ENCODE assay signal across 7 cellular contexts in genomic region chr12:123047892-123048291, GRCh38.
DNase-seq lines count a peak whose midpoint lies in the region; ATAC-seq, FAIRE-seq and TF ChIP-seq lines count a peak whose summit lies in the region.
"Not testable (repeated sequence)": the region's sequence is repeated elsewhere in the genome, so short reads cannot be mapped to it uniquely, and the experiment has no call there.

No MANE protein-coding gene starts in this region.

- H3F3A ChIP-seq in OCI-LY1 (ENCODE audit: insufficient read depth, low read length) = not testable (repeated sequence)

- not testable (repeated sequence) for H3K4me2 ChIP-seq in A549; OCI-LY1 (ENCODE audit: low read length)

- intact Hi-C loops in left ventricle myocardium inferior (cut with micrococcal nuclease) = loop anchor here (10.0 kb wide), 1 partner anchor 107 kb away; the partner anchor contains the start of gene PITPNM2
- intact Hi-C loops in naive thymus-derived CD4-positive, alpha-beta T cell (cut with micrococcal nuclease) = not testable (repeated sequence)

- TF ChIP-seq EP300 in A549 (IDR thresholded peaks at IDR 0.05) = not testable (repeated sequence)

- not testable (repeated sequence) for H3K9me2 ChIP-seq in OCI-LY1 (ENCODE audit: low read depth, low read length)

- CTCF ChIA-PET in A549 (lab: Yijun Ruan, JAX) = interaction anchor here (0.6 to 6.7 kb wide), 5 partner anchors 14 to 323 kb away, joined by 3 to 47 read pairs (median 3); no protein-coding TSS in a partner anchor
- CTCF ChIA-PET in HEK293 (lab: Yijun Ruan, JAX); naive thymus-derived CD4-positive, alpha-beta T cell (lab: Charles Lee): not testable (repeated sequence)

- POLR2A ChIA-PET in A549 (lab: Yijun Ruan, JAX); HEK293 (lab: Yijun Ruan, JAX); naive thymus-derived CD4-positive, alpha-beta T cell (lab: Charles Lee): not testable (repeated sequence)

- H3K4me3 Mint-ChIP-seq in activated T-cell treated with anti-CD3 and anti-CD28 coated beads, Interleukin-2, amount 50 U/mL, for 24 hours; activated naive CD8-positive, alpha-beta T cell treated with anti-CD3 and anti-CD28 coated beads, Interleukin-2, amount 50 U/mL, for 24 hours; naive thymus-derived CD4-positive, alpha-beta T cell: not testable (repeated sequence)

- H3K79me2 ChIP-seq in OCI-LY1 (ENCODE audit: insufficient read depth, low read length) = peaks cover 11% of the 10 kb centered on the region; the same call in 1 of the 2 replicates

- H3K9me3 Mint-ChIP-seq in activated T-cell treated with anti-CD3 and anti-CD28 coated beads, Interleukin-2, amount 50 U/mL, for 24 hours; activated naive CD8-positive, alpha-beta T cell treated with anti-CD3 and anti-CD28 coated beads, Interleukin-2, amount 50 U/mL, for 24 hours; naive thymus-derived CD4-positive, alpha-beta T cell: not testable (repeated sequence)

- not testable (repeated sequence) for H3K4me3 ChIP-seq in A549; HEK293 (ENCODE audit: low read depth, low read length); OCI-LY1 (ENCODE audit: low read depth, low read length, poor library complexity, severe bottlenecking); left ventricle myocardium inferior; naive thymus-derived CD4-positive, alpha-beta T cell (ENCODE audit: low read length)

- H3K27ac ChIP-seq in A549 (peak overlapping the region in 1 of 2 experiments; percentile 20; a peak in 1 of 6 replicates), OCI-LY1 (ENCODE audit: low read depth, low read length, poor library complexity, severe bottlenecking) (peak overlapping the region; percentile 97), left ventricle myocardium inferior (replicated peaks) (peak overlapping the region; percentile 7)
- not testable (repeated sequence) for H3K27ac ChIP-seq in HEK293 (ENCODE audit: extremely low read depth, low read depth, low read length); naive thymus-derived CD4-positive, alpha-beta T cell (ENCODE audit: low read depth, low read length)

- not testable (repeated sequence) for H3K27me3 ChIP-seq in OCI-LY1 (ENCODE audit: insufficient read depth, low read length); left ventricle myocardium inferior (ENCODE audit: low read depth); naive thymus-derived CD4-positive, alpha-beta T cell (ENCODE audit: control insufficient read depth in 2 of 2, insufficient read depth in 2 of 2, low read length in 2 of 2)

- H2AFZ ChIP-seq in OCI-LY1 (ENCODE audit: low read length) = not testable (repeated sequence)

- H3K4me1 ChIP-seq in A549 (peaks cover 38% of the 10 kb centered on the region), OCI-LY1 (ENCODE audit: insufficient read depth, low read length, severe bottlenecking) (peaks cover 82% of the 10 kb centered on the region), left ventricle myocardium inferior (peaks cover 92% of the 10 kb centered on the region)
- H3K4me1 ChIP-seq in HEK293 (ENCODE audit: control insufficient read depth, insufficient read depth, low read length) = not testable (repeated sequence)
- H3K4me1 ChIP-seq in naive thymus-derived CD4-positive, alpha-beta T cell (ENCODE audit: control insufficient read depth in 2 of 2, insufficient read depth in 2 of 2, low read length in 2 of 2) = peaks cover 10 to 17% of the 10 kb centered on the region in 2 donors

- peaks cover 54% of the 10 kb centered on the region for H3K4me1 Mint-ChIP-seq in activated T-cell treated with anti-CD3 and anti-CD28 coated beads, Interleukin-2, amount 50 U/mL, for 24 hours (ENCODE audit: low read depth)
- peaks cover 51% of the 10 kb centered on the region for H3K4me1 Mint-ChIP-seq in activated naive CD8-positive, alpha-beta T cell treated with anti-CD3 and anti-CD28 coated beads, Interleukin-2, amount 50 U/mL, for 24 hours
- peaks cover 24 to 78% (median 63%) of the 10 kb centered on the region in 7 donors for H3K4me1 Mint-ChIP-seq in naive thymus-derived CD4-positive, alpha-beta T cell

- H3K36me3 ChIP-seq in HEK293 (ENCODE audit: control insufficient read depth in 2 of 2, insufficient read depth in 1 of 2, low read length in 2 of 2); left ventricle myocardium inferior; naive thymus-derived CD4-positive, alpha-beta T cell (ENCODE audit: control insufficient read depth in 2 of 3, insufficient read depth in 3 of 3, low read length in 3 of 3): not testable (repeated sequence)
- peaks cover 15% of the 10 kb centered on the region for H3K36me3 ChIP-seq in OCI-LY1 (ENCODE audit: insufficient read depth, low read length)

- not testable (repeated sequence) for H3K9me3 ChIP-seq in A549; HEK293 (ENCODE audit: control insufficient read depth, insufficient read depth, low read depth, low read length); OCI-LY1 (ENCODE audit: low read length); left ventricle myocardium inferior (replicated peaks); naive thymus-derived CD4-positive, alpha-beta T cell (ENCODE audit: control insufficient read depth in 2 of 3, low read length in 3 of 3)

- TF ChIP-seq RAD21 in A549 (conservative IDR thresholded peaks at IDR 0.05 in 1 of 2, IDR thresholded peaks at IDR 0.05 in 1 of 2) = not testable (repeated sequence)

- H4K20me1 ChIP-seq in OCI-LY1 (ENCODE audit: insufficient read depth, low read length) = not testable (repeated sequence)

- TF ChIP-seq POLR2A in A549 (IDR thresholded peaks at IDR 0.05; ENCODE audit: low read length) = not testable (repeated sequence)

- not testable (repeated sequence) for DNase-seq in A549 (ENCODE audit: low read depth in 1 of 2, low spot score in 1 of 2); activated T-cell treated with anti-CD3 and anti-CD28 coated beads, Interleukin-2, amount 50 U/mL, for 24 hours; activated naive CD8-positive, alpha-beta T cell treated with anti-CD3 and anti-CD28 coated beads, Interleukin-2, amount 50 U/mL, for 24 hours; left ventricle myocardium inferior; naive thymus-derived CD4-positive, alpha-beta T cell

- not testable (repeated sequence) for H3K27me3 Mint-ChIP-seq in activated T-cell treated with anti-CD3 and anti-CD28 coated beads, Interleukin-2, amount 50 U/mL, for 24 hours; activated naive CD8-positive, alpha-beta T cell treated with anti-CD3 and anti-CD28 coated beads, Interleukin-2, amount 50 U/mL, for 24 hours; naive thymus-derived CD4-positive, alpha-beta T cell

- 93% methylated on average over 3 of the region's 3 CpGs for WGBS in A549 (ENCODE audit: missing lambda C conversion rate)

- not testable (repeated sequence) for FAIRE-seq in A549 (lab: Jason Lieb, UNC)

- not testable (repeated sequence) for H3K36me3 Mint-ChIP-seq in activated T-cell treated with anti-CD3 and anti-CD28 coated beads, Interleukin-2, amount 50 U/mL, for 24 hours (ENCODE audit: low read depth); activated naive CD8-positive, alpha-beta T cell treated with anti-CD3 and anti-CD28 coated beads, Interleukin-2, amount 50 U/mL, for 24 hours (ENCODE audit: low read depth); naive thymus-derived CD4-positive, alpha-beta T cell

- H3K9ac ChIP-seq in OCI-LY1 (ENCODE audit: low read length) = not testable (repeated sequence)

- not testable (repeated sequence) for TF ChIP-seq CTCF in A549 (IDR thresholded peaks at IDR 0.05); HEK293 (tag by site-specific recombination; IDR thresholded peaks at IDR 0.05); OCI-LY1 (IDR thresholded peaks at IDR 0.05; ENCODE audit: low read length); left ventricle myocardium inferior (IDR thresholded peaks at IDR 0.05; ENCODE audit: borderline replicate concordance)

- not testable (repeated sequence) for ATAC-seq in A549; activated naive CD8-positive, alpha-beta T cell treated with anti-CD3 and anti-CD28 coated beads, Interleukin-2, amount 50 U/mL, for 24 hours; naive thymus-derived CD4-positive, alpha-beta T cell

- peak overlapping the region; percentile 12 for H3K27ac Mint-ChIP-seq in activated T-cell treated with anti-CD3 and anti-CD28 coated beads, Interleukin-2, amount 50 U/mL, for 24 hours
- peak overlapping the region; percentile 33 for H3K27ac Mint-ChIP-seq in activated naive CD8-positive, alpha-beta T cell treated with anti-CD3 and anti-CD28 coated beads, Interleukin-2, amount 50 U/mL, for 24 hours
- peak overlapping the region in 5 of 9 donors; percentile 6 to 68 (median 48) for H3K27ac Mint-ChIP-seq in naive thymus-derived CD4-positive, alpha-beta T cell

TF ChIP-seq in A549, 52 proteins besides CTCF, POLR2A, EP300 and RAD21:
- TF ChIP-seq JUNB (IDR thresholded peaks at IDR 0.05) (0 out of 2 replicates have a peak, but pooled peaks have one; percentile 19), FOSL2 (CRISPR knock-in tag; IDR thresholded peaks at IDR 0.05) (peak; percentile 33; the same call in 1 of the 2 replicates), CEBPB (IDR thresholded peaks at IDR 0.05) (peak; percentile 53 to 62; a peak in 3 of 4 replicates)
- not testable (repeated sequence) for TF ChIP-seq FOSL2 (IDR thresholded peaks at IDR 0.05)

TF ChIP-seq in HEK293, 187 proteins besides CTCF, POLR2A, EP300 and RAD21:
- TF ChIP-seq ZNF121 (tag by site-specific recombination; IDR thresholded peaks at IDR 0.05) = peak; percentile 32; the same call in 1 of the 2 replicates
- TF ChIP-seq ZNF146 (tag by site-specific recombination; IDR thresholded peaks at IDR 0.05) = peak; percentile 44; the same call in 1 of the 2 replicates
